In the genomic region with DNA sequence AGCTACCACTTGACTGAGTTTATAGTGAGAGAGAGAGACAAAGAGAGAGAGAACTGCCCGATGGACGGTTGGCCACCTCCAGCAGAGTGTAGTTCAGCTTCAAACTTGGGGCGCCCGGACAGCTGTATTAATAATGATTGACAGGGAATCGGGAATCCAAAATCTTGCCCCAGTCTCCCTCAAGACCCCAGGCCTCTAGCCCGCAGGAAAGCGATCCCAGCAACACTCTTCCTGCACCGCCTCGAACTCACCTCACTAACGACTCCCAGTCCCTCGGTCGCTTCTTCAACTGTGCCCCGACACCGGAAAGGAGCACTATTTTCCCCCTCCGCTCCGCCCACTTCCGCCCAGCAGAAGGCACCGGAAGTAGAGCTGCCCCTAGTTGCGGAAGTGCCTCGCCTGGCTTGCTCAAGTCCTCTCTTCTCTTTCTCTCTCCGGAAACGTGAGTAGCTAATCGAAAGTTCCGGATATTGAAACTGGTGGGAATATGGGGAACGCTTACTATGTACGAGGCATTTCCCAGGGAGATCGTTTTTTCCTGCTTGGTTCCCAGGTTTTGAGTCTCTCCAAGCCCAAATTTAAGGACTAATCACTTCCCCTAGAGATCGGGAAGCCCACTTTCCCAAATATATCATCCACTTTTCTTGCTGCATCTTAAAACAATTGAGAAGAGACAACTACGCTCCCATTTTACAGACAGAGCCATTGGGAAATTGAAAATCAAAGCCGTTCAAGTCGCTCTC, we compare ENCODE assay signal across 1 cellular context.
TF ChIP-seq lines count a peak whose summit lies in the region.

A gene with protein sequence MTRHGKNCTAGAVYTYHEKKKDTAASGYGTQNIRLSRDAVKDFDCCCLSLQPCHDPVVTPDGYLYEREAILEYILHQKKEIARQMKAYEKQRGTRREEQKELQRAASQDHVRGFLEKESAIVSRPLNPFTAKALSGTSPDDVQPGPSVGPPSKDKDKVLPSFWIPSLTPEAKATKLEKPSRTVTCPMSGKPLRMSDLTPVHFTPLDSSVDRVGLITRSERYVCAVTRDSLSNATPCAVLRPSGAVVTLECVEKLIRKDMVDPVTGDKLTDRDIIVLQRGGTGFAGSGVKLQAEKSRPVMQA (minus strand): TSS at position 293 of the 743 bp plus-strand sequence. CDS start 19,865 bp downstream, outside the sequence.

TF ChIP-seq in HEK293, 187 proteins besides CTCF, POLR2A, EP300 and RAD21 (continued from another document and continues in another):
- TF ChIP-seq, protein P1, sequence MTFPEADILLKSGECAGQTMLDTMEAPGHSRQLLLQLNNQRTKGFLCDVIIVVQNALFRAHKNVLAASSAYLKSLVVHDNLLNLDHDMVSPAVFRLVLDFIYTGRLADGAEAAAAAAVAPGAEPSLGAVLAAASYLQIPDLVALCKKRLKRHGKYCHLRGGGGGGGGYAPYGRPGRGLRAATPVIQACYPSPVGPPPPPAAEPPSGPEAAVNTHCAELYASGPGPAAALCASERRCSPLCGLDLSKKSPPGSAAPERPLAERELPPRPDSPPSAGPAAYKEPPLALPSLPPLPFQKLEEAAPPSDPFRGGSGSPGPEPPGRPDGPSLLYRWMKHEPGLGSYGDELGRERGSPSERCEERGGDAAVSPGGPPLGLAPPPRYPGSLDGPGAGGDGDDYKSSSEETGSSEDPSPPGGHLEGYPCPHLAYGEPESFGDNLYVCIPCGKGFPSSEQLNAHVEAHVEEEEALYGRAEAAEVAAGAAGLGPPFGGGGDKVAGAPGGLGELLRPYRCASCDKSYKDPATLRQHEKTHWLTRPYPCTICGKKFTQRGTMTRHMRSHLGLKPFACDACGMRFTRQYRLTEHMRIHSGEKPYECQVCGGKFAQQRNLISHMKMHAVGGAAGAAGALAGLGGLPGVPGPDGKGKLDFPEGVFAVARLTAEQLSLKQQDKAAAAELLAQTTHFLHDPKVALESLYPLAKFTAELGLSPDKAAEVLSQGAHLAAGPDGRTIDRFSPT (tag by site-specific recombination; IDR thresholded peaks at IDR 0.05) = no peak
- TF ChIP-seq ZNF155 (tag by site-specific recombination; IDR thresholded peaks at IDR 0.05) (no peak), KLF1 (tag by site-specific recombination; IDR thresholded peaks at IDR 0.05) (peak; percentile 55), ZNF175 (tag by site-specific recombination; IDR thresholded peaks at IDR 0.05) (no peak), ZNF292 (tag by site-specific recombination; IDR thresholded peaks at IDR 0.05; ENCODE audit: borderline replicate concordance, low read depth) (no peak), GLI2 (tag by site-specific recombination; IDR thresholded peaks at IDR 0.05; ENCODE audit: borderline replicate concordance, low read depth) (no peak), RBAK (tag by site-specific recombination; IDR thresholded peaks at IDR 0.05) (no peak), ZBTB7A (tag by site-specific recombination; IDR thresholded peaks at IDR 0.05; ENCODE audit: low read depth) (no peak), SETDB1 (IDR thresholded peaks at IDR 0.05; ENCODE audit: insufficient read length, low read length) (peak; percentile 72), ZNF777 (tag by site-specific recombination; IDR thresholded peaks at IDR 0.05; ENCODE audit: borderline replicate concordance) (no peak), ZSCAN23 (tag by site-specific recombination; IDR thresholded peaks at IDR 0.05) (no peak), ZNF324 (tag by site-specific recombination; IDR thresholded peaks at IDR 0.05) (peak; percentile 89; the same call in 1 of the 2 replicates), ZNF10 (tag by site-specific recombination; IDR thresholded peaks at IDR 0.05) (0 out of 2 replicates have a peak, but pooled peaks have one; percentile 66), ZNF202 (tag by site-specific recombination; IDR thresholded peaks at IDR 0.05; ENCODE audit: borderline replicate concordance) (no peak), ZNF585B (tag by site-specific recombination; IDR thresholded peaks at IDR 0.05) (no peak), ZNF521 (tag by site-specific recombination; IDR thresholded peaks at IDR 0.05) (no peak), ZNF629 (tag by site-specific recombination; IDR thresholded peaks at IDR 0.05) (peak; percentile 80), ZNF211 (tag by site-specific recombination; IDR thresholded peaks at IDR 0.05; ENCODE audit: low read depth) (no peak), SP7 (tag by site-specific recombination; IDR thresholded peaks at IDR 0.05) (peak; percentile 88), OSR2 (tag by site-specific recombination; IDR thresholded peaks at IDR 0.05) (no peak), GLI4 (tag by site-specific recombination; IDR thresholded peaks at IDR 0.05) (peak; percentile 61; the same call in 1 of the 2 replicates), ZNF610 (tag by site-specific recombination; IDR thresholded peaks at IDR 0.05; ENCODE audit: borderline replicate concordance) (peak; percentile 48; the same call in 1 of the 2 replicates), ZNF112 (tag by site-specific recombination; IDR thresholded peaks at IDR 0.05) (no peak), ZNF701 (tag by site-specific recombination; IDR thresholded peaks at IDR 0.05) (no peak), ZNF2 (tag by site-specific recombination; IDR thresholded peaks at IDR 0.05) (peak; percentile 81), ZNF157 (tag by site-specific recombination; IDR thresholded peaks at IDR 0.05) (no peak), ZBTB20 (tag by site-specific recombination; IDR thresholded peaks at IDR 0.05) (peak; percentile 93), ZNF600 (tag by site-specific recombination; IDR thresholded peaks at IDR 0.05) (no peak), ZNF416 (tag by site-specific recombination; IDR thresholded peaks at IDR 0.05) (no peak), ZNF239 (tag by site-specific recombination; IDR thresholded peaks at IDR 0.05) (no peak), GFI1B (tag by site-specific recombination; IDR thresholded peaks at IDR 0.05) (no peak; the same call in 1 of the 2 replicates), ZNF558 (tag by site-specific recombination; IDR thresholded peaks at IDR 0.05) (peak; percentile 65; the same call in 1 of the 2 replicates), ZNF138 (tag by site-specific recombination; IDR thresholded peaks at IDR 0.05; ENCODE audit: borderline replicate concordance) (no peak), TCF7L2 (IDR thresholded peaks at IDR 0.05; ENCODE audit: borderline replicate concordance, low read depth, low read length) (no peak), ZNF184 (tag by site-specific recombination; IDR thresholded peaks at IDR 0.05) (no peak)
- TF ChIP-seq, protein P2, sequence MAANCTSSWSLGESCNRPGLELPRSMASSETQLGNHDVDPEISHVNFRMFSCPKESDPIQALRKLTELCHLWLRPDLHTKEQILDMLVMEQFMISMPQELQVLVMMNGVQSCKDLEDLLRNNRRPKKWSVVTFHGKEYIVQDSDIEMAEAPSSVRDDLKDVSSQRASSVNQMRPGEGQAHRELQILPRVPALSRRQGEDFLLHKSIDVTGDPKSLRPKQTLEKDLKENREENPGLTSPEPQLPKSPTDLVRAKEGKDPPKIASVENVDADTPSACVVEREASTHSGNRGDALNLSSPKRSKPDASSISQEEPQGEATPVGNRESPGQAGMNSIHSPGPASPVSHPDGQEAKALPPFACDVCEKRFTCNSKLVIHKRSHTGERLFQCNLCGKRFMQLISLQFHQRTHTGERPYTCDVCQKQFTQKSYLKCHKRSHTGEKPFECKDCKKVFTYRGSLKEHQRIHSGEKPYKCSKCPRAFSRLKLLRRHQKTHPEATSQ (tag by site-specific recombination; IDR thresholded peaks at IDR 0.05) = 0 out of 2 replicates have a peak, but pooled peaks have one; percentile 34
- TF ChIP-seq, protein P3, sequence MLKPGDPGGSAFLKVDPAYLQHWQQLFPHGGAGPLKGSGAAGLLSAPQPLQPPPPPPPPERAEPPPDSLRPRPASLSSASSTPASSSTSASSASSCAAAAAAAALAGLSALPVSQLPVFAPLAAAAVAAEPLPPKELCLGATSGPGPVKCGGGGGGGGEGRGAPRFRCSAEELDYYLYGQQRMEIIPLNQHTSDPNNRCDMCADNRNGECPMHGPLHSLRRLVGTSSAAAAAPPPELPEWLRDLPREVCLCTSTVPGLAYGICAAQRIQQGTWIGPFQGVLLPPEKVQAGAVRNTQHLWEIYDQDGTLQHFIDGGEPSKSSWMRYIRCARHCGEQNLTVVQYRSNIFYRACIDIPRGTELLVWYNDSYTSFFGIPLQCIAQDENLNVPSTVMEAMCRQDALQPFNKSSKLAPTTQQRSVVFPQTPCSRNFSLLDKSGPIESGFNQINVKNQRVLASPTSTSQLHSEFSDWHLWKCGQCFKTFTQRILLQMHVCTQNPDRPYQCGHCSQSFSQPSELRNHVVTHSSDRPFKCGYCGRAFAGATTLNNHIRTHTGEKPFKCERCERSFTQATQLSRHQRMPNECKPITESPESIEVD (tag by site-specific recombination; IDR thresholded peaks at IDR 0.05) = no peak
- TF ChIP-seq, protein P4, sequence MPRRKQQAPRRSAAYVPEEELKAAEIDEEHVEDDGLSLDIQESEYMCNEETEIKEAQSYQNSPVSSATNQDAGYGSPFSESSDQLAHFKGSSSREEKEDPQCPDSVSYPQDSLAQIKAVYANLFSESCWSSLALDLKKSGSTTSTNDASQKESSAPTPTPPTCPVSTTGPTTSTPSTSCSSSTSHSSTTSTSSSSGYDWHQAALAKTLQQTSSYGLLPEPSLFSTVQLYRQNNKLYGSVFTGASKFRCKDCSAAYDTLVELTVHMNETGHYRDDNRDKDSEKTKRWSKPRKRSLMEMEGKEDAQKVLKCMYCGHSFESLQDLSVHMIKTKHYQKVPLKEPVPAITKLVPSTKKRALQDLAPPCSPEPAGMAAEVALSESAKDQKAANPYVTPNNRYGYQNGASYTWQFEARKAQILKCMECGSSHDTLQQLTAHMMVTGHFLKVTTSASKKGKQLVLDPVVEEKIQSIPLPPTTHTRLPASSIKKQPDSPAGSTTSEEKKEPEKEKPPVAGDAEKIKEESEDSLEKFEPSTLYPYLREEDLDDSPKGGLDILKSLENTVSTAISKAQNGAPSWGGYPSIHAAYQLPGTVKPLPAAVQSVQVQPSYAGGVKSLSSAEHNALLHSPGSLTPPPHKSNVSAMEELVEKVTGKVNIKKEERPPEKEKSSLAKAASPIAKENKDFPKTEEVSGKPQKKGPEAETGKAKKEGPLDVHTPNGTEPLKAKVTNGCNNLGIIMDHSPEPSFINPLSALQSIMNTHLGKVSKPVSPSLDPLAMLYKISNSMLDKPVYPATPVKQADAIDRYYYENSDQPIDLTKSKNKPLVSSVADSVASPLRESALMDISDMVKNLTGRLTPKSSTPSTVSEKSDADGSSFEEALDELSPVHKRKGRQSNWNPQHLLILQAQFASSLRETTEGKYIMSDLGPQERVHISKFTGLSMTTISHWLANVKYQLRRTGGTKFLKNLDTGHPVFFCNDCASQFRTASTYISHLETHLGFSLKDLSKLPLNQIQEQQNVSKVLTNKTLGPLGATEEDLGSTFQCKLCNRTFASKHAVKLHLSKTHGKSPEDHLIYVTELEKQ (tag by site-specific recombination; IDR thresholded peaks at IDR 0.05; ENCODE audit: borderline replicate concordance) = no peak
- TF ChIP-seq, protein P5, sequence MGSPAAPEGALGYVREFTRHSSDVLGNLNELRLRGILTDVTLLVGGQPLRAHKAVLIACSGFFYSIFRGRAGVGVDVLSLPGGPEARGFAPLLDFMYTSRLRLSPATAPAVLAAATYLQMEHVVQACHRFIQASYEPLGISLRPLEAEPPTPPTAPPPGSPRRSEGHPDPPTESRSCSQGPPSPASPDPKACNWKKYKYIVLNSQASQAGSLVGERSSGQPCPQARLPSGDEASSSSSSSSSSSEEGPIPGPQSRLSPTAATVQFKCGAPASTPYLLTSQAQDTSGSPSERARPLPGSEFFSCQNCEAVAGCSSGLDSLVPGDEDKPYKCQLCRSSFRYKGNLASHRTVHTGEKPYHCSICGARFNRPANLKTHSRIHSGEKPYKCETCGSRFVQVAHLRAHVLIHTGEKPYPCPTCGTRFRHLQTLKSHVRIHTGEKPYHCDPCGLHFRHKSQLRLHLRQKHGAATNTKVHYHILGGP (tag by site-specific recombination; IDR thresholded peaks at IDR 0.05) = no peak
- TF ChIP-seq, protein P6, sequence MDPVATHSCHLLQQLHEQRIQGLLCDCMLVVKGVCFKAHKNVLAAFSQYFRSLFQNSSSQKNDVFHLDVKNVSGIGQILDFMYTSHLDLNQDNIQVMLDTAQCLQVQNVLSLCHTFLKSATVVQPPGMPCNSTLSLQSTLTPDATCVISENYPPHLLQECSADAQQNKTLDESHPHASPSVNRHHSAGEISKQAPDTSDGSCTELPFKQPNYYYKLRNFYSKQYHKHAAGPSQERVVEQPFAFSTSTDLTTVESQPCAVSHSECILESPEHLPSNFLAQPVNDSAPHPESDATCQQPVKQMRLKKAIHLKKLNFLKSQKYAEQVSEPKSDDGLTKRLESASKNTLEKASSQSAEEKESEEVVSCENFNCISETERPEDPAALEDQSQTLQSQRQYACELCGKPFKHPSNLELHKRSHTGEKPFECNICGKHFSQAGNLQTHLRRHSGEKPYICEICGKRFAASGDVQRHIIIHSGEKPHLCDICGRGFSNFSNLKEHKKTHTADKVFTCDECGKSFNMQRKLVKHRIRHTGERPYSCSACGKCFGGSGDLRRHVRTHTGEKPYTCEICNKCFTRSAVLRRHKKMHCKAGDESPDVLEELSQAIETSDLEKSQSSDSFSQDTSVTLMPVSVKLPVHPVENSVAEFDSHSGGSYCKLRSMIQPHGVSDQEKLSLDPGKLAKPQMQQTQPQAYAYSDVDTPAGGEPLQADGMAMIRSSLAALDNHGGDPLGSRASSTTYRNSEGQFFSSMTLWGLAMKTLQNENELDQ (tag by site-specific recombination; IDR thresholded peaks at IDR 0.05; ENCODE audit: low read depth) = no peak
- TF ChIP-seq, protein P7, sequence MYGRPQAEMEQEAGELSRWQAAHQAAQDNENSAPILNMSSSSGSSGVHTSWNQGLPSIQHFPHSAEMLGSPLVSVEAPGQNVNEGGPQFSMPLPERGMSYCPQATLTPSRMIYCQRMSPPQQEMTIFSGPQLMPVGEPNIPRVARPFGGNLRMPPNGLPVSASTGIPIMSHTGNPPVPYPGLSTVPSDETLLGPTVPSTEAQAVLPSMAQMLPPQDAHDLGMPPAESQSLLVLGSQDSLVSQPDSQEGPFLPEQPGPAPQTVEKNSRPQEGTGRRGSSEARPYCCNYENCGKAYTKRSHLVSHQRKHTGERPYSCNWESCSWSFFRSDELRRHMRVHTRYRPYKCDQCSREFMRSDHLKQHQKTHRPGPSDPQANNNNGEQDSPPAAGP (tag by site-specific recombination; IDR thresholded peaks at IDR 0.05) = peak; percentile 85
- TF ChIP-seq, protein P8, sequence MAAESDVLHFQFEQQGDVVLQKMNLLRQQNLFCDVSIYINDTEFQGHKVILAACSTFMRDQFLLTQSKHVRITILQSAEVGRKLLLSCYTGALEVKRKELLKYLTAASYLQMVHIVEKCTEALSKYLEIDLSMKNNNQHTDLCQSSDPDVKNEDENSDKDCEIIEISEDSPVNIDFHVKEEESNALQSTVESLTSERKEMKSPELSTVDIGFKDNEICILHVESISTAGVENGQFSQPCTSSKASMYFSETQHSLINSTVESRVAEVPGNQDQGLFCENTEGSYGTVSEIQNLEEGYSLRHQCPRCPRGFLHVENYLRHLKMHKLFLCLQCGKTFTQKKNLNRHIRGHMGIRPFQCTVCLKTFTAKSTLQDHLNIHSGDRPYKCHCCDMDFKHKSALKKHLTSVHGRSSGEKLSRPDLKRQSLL (tag by site-specific recombination; IDR thresholded peaks at IDR 0.05) = peak; percentile 65; the same call in 1 of the 2 replicates
- TF ChIP-seq, protein P9, sequence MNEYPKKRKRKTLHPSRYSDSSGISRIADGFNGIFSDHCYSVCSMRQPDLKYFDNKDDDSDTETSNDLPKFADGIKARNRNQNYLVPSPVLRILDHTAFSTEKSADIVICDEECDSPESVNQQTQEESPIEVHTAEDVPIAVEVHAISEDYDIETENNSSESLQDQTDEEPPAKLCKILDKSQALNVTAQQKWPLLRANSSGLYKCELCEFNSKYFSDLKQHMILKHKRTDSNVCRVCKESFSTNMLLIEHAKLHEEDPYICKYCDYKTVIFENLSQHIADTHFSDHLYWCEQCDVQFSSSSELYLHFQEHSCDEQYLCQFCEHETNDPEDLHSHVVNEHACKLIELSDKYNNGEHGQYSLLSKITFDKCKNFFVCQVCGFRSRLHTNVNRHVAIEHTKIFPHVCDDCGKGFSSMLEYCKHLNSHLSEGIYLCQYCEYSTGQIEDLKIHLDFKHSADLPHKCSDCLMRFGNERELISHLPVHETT (tag by site-specific recombination; IDR thresholded peaks at IDR 0.05) = peak; percentile 97
